19 cellular contexts compared by ENCODE assay signal in genomic region chr13:39847336-39847735, GRCh38.
"Had no signal": no experiment of that assay in that cellular context is flagged by ENCODE, and none has a peak within 500 bp of the region (broad histone marks: within the 10 kb centered on the region; RNA-seq: fewer than 3 reads in every experiment).

No MANE protein-coding gene starts in this region.

- DNase-seq: KBM-7, MG63, NCI-H1092, NCI-H1105 treated with DMSO at 0.1 percent for 48 hours, NCI-H1417 treated with DMSO at 0.1 percent for 48 hours, NCI-H1694 treated with DMSO at 0.1 percent for 48 hours, NCI-H1930, NCI-H2081, NCI-H2107, NCI-H226, NCI-H446, NCI-H510A, NCI-H524 treated with DMSO at 0.1 percent for 48 hours, NCI-H69, NCI-H774, Right ventricle myocardium superior, RPMI8226, SIG-M5 had no signal

- H3K36me3 ChIP-seq: MG63 had no signal

- FAIRE-seq: RCC 7860 had no signal

- H3K9me3 ChIP-seq: MG63 had no signal

- H3K4me3 ChIP-seq: MG63 had no signal
